Comparison of ENCODE assay signal across 16 cellular contexts in genomic region chr6:111658445-111659154, GRCh38. TPM values are rescaled to one million over a fixed set of nuclear protein-coding genes. Genes with fewer than 3 reads are reported as not detected.
A peak's percentile ranks its signal among the peaks of the same experiment; 100 is the strongest.
DNase-seq lines count a peak whose midpoint lies in the region; ATAC-seq and TF ChIP-seq lines count a peak whose summit lies in the region.
"Had no signal": no experiment of that assay in that cellular context is flagged by ENCODE, and none has a peak within 500 bp of the region (broad histone marks: within the 10 kb centered on the region; RNA-seq: fewer than 3 reads in every experiment).

No MANE protein-coding gene starts in this region.

- no peaks in the 10 kb centered on the region for H3K27me3 ChIP-seq in adipocyte (replicated peaks; ENCODE audit: control insufficient read depth, insufficient read depth, low read length)
- no peaks in the 10 kb centered on the region for H3K27me3 ChIP-seq in skeletal muscle satellite cell (ENCODE audit: control insufficient read depth, insufficient read depth, low read length)
- H3K27me3 ChIP-seq: pancreas had no signal

- DNase-seq in EH (ENCODE audit: low read depth) (peak; percentile 58), adipocyte (ENCODE audit: low read depth) (no peak), fibroblast of pulmonary artery (ENCODE audit: low read depth) (peak; percentile 54), GM19238 (ENCODE audit: insufficient read length, low spot score) (no peak), cardiac septum (ENCODE audit: low spot score) (no peak)
- DNase-seq: activated CD4-positive, alpha-beta T cell treated with anti-CD3 and anti-CD28 coated beads, Interleukin-2, amount 50 U/mL, for 1 hour; activated effector memory CD4-positive, alpha-beta T cell treated with Interleukin-2 at 50 U/mL for 16 hours; central memory CD4-positive, alpha-beta T cell; KG1; NCI-H2029; NCI-H69; pancreas; T-helper 2 cell had no signal

- H3K4me2 ChIP-seq in skeletal muscle satellite cell (ENCODE audit: low read length), result peak overlapping the region; percentile 7

- H3K9me3 ChIP-seq in adipocyte (ENCODE audit: control insufficient read depth, low read length) (no peaks in the 10 kb centered on the region), skeletal muscle satellite cell (replicated peaks; ENCODE audit: low read length) (no peaks in the 10 kb centered on the region)
- H3K9me3 ChIP-seq: pancreas had no signal

- TF ChIP-seq CTCF in fibroblast of pulmonary artery (IDR thresholded peaks at IDR 0.05; ENCODE audit: low read length, missing control alignments), result no peak

- H3K9ac ChIP-seq in adipocyte (ENCODE audit: low read length) (peak overlapping the region; percentile 38), skeletal muscle satellite cell (ENCODE audit: low read depth, low read length) (peak overlapping the region; percentile 7)

- peaks cover 11% of the 10 kb centered on the region for H3K36me3 ChIP-seq in adipocyte (ENCODE audit: control insufficient read depth, insufficient read depth, low read length, severe bottlenecking)
- H3K36me3 ChIP-seq in skeletal muscle satellite cell (ENCODE audit: insufficient read depth, low read length), result peaks cover 9% of the 10 kb centered on the region
- H3K36me3 ChIP-seq: pancreas had no signal

- H3K4me3 ChIP-seq in adipocyte (ENCODE audit: low read length), result peak overlapping the region; percentile 28
- no peak overlapping the region for H3K4me3 ChIP-seq in fibroblast of pulmonary artery (replicated peaks; ENCODE audit: low read depth, low read length)
- H3K4me3 ChIP-seq in skeletal muscle satellite cell (ENCODE audit: low read length), result no peak overlapping the region
- H3K4me3 ChIP-seq: pancreas had no signal

- ATAC-seq in HG02798 (IDR thresholded peaks at IDR 0.05; ENCODE audit: poor library complexity, unreplicated experiment) (no peak), GM18498 (IDR thresholded peaks at IDR 0.05; ENCODE audit: unreplicated experiment) (no peak)

- intact Hi-C loops in cardiac septum (cut with DNase I), result no loop called here

- H3K4me1 ChIP-seq in adipocyte (ENCODE audit: control insufficient read depth, insufficient read depth, low read length) (peaks cover 54% of the 10 kb centered on the region), skeletal muscle satellite cell (ENCODE audit: control insufficient read depth, insufficient read depth, low read length) (peaks cover 55% of the 10 kb centered on the region)
- H3K4me1 ChIP-seq: pancreas had no signal

RNA-seq across cellular contexts. Expression of gene TRAF3IP2, which starts 52.9 kb away (rescaled TPM):
- 23.8 and 34.9 TPM in 2 replicates for total RNA-seq in skeletal muscle satellite cell (2012; rRNA removed)
- total RNA-seq in cardiac septum, result 6.5 TPM

Comparison
In these comparisons a context has a peak if more than half of its experiments do, and no peak if none do; other contexts are left out.
1. DNase-seq: peak in EH (single experiment) and fibroblast of pulmonary artery (single experiment); none in adipocyte (single experiment), GM19238 (single experiment) and cardiac septum (single experiment).